Comparison of ENCODE assay signal across 8 cellular contexts in genomic region chr1:102550729-102551384, GRCh38.
A peak's percentile ranks its signal among the peaks of the same experiment; 100 is the strongest.
DNase-seq lines count a peak whose midpoint lies in the region; ATAC-seq lines count a peak whose summit lies in the region.

No MANE protein-coding gene starts in this region.

- H3K36me3 Mint-ChIP-seq in activated CD8-positive, alpha-beta memory T cell treated with anti-CD3 and anti-CD28 coated beads, Interleukin-2, amount 10 ng/mL, durations not matched to agents 7 days and 5 days, result no peaks in the 10 kb centered on the region

- CTCF ChIA-PET in activated CD8-positive, alpha-beta memory T cell treated with anti-CD3 and anti-CD28 coated beads, Interleukin-2, amount 10 ng/mL, durations not matched to agents 7 days and 5 days (lab: Charles Lee), result no interaction called here

- no peaks in the 10 kb centered on the region for H3K4me1 Mint-ChIP-seq in activated CD8-positive, alpha-beta memory T cell treated with anti-CD3 and anti-CD28 coated beads, Interleukin-2, amount 10 ng/mL, durations not matched to agents 7 days and 5 days

- no peaks in the 10 kb centered on the region for H3K27me3 Mint-ChIP-seq in activated CD8-positive, alpha-beta memory T cell treated with anti-CD3 and anti-CD28 coated beads, Interleukin-2, amount 10 ng/mL, durations not matched to agents 7 days and 5 days

- no peak overlapping the region for H3K27ac Mint-ChIP-seq in activated CD8-positive, alpha-beta memory T cell treated with anti-CD3 and anti-CD28 coated beads, Interleukin-2, amount 10 ng/mL, durations not matched to agents 7 days and 5 days

- no peak overlapping the region for H3K4me3 Mint-ChIP-seq in activated CD8-positive, alpha-beta memory T cell treated with anti-CD3 and anti-CD28 coated beads, Interleukin-2, amount 10 ng/mL, durations not matched to agents 7 days and 5 days

- H3K9me3 Mint-ChIP-seq in activated CD8-positive, alpha-beta memory T cell treated with anti-CD3 and anti-CD28 coated beads, Interleukin-2, amount 10 ng/mL, durations not matched to agents 7 days and 5 days (ENCODE audit: low read depth), result peaks cover 7% of the 10 kb centered on the region

- ATAC-seq in HG03457 (IDR thresholded peaks at IDR 0.05; ENCODE audit: unreplicated experiment), result no peak
- ATAC-seq in activated CD8-positive, alpha-beta memory T cell treated with anti-CD3 and anti-CD28 coated beads, Interleukin-2, amount 10 ng/mL, durations not matched to agents 7 days and 5 days, result no peak

- DNase-seq in EL, result peak; percentile 52
- peak; percentile 58 for DNase-seq in H4 (ENCODE audit: low spot score)
- peak; percentile 21 for DNase-seq in RPMI7951 (ENCODE audit: low read depth)
- DNase-seq in iPS DF 19.7 (ENCODE audit: low read depth, low spot score), result peak; percentile 73
- DNase-seq in activated CD8-positive, alpha-beta memory T cell treated with anti-CD3 and anti-CD28 coated beads, Interleukin-2, amount 10 ng/mL, durations not matched to agents 7 days and 5 days, result no peak
- DNase-seq in epidermal melanocyte (ENCODE audit: insufficient read length, low spot score), result no peak
- no peak for DNase-seq in T-helper 9 cell

Comparison
In these comparisons a context has a peak if more than half of its experiments do, and no peak if none do; other contexts are left out.
1. DNase-seq: peak in EL (single experiment), H4 (single experiment), RPMI7951 (single experiment) and iPS DF 19.7 (single experiment); none in activated CD8-positive, alpha-beta memory T cell treated with anti-CD3 and anti-CD28 coated beads, Interleukin-2, amount 10 ng/mL, durations not matched to agents 7 days and 5 days (single experiment), epidermal melanocyte (single experiment) and T-helper 9 cell (single experiment).